In the genomic region with DNA sequence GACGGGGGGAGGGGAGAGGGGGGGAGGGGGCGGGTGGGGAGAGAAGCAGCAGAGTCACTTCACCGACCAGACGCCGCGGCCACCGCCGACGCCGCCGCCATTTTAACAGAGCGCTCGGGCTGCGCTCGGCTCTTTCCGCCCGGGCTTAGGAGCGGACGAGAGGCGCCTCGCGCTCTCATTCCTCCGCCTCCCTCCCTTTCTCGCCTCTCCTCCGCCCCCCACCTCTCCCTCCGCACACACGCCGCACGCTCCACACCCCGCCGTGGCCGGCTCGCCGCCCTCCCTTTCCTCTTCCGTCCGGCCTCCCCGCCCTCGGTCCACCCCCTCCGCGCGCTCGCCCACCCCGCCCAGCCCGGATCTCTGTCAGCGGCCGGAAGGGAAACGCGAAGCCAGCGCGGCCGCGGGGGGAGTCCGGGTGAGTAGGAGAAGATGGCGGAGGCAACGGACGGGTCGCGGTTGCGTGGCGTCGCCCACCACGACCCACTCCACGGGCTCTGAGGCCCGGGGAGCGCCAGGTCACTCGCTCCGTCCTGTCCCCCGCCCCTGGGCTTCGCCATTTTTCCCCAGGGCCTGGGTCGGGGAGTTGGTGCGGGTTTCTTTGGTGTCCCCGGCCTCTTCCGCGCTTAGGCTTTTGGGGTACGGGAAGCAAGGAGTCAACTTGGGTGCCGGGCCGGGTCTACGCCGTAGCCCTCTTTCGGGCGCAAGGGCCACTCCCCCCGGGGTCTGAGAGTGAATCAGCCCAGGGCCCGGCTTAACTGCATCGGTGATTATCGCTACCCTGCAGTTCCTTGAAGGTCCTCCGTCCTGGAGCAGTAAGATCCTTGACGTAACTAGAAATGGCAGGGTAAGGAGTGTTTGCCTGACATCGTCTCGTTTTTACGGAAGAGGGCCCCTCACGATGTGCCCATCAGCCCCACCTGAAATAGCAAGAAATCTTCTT, we compare ENCODE assay signal across 1 cellular context.
TF ChIP-seq lines count a peak whose summit lies in the region.

USP34 (minus strand) TSS at position 123 of the 940 bp plus-strand sequence. CDS start 395 bp downstream, outside the sequence.

TF ChIP-seq in K562, 482 proteins besides CTCF, POLR2A, EP300 and RAD21 (continued from another document and continues in another):
- no peak for TF ChIP-seq CUX1 (CRISPR knock-in tag; IDR thresholded peaks at IDR 0.05)
- TF ChIP-seq PHF21A (IDR thresholded peaks at IDR 0.05; ENCODE audit: borderline replicate concordance, low read depth) = no peak
- TF ChIP-seq POLR2G (IDR thresholded peaks at IDR 0.05; ENCODE audit: low read depth, low read length) = peak; percentile 97
- TF ChIP-seq, protein P1, sequence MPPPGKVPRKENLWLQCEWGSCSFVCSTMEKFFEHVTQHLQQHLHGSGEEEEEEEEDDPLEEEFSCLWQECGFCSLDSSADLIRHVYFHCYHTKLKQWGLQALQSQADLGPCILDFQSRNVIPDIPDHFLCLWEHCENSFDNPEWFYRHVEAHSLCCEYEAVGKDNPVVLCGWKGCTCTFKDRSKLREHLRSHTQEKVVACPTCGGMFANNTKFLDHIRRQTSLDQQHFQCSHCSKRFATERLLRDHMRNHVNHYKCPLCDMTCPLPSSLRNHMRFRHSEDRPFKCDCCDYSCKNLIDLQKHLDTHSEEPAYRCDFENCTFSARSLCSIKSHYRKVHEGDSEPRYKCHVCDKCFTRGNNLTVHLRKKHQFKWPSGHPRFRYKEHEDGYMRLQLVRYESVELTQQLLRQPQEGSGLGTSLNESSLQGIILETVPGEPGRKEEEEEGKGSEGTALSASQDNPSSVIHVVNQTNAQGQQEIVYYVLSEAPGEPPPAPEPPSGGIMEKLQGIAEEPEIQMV (tag; conservative IDR thresholded peaks at IDR 0.05; ENCODE audit: low read depth) = no peak
- TF ChIP-seq ATF3 (IDR thresholded peaks at IDR 0.05) = peak; percentile 16; the same call in 1 of the 2 replicates
- 0 out of 2 replicates have a peak, but pooled peaks have one; percentile 19 for TF ChIP-seq ATF3 (CRISPR knock-in tag; conservative IDR thresholded peaks at IDR 0.05)
- no peak for TF ChIP-seq GATAD2B (IDR thresholded peaks at IDR 0.05; ENCODE audit: borderline replicate concordance)
- no peak; a peak in 1 of 4 replicates for TF ChIP-seq KDM1A (IDR thresholded peaks at IDR 0.05)
- TF ChIP-seq MYNN (IDR thresholded peaks at IDR 0.05) = no peak
- TF ChIP-seq MYNN (CRISPR knock-in tag; IDR thresholded peaks at IDR 0.05) = no peak
- TF ChIP-seq, protein P2, sequence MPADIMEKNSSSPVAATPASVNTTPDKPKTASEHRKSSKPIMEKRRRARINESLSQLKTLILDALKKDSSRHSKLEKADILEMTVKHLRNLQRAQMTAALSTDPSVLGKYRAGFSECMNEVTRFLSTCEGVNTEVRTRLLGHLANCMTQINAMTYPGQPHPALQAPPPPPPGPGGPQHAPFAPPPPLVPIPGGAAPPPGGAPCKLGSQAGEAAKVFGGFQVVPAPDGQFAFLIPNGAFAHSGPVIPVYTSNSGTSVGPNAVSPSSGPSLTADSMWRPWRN (IDR thresholded peaks at IDR 0.05; ENCODE audit: low read depth) = peak; percentile 80
- no peak for TF ChIP-seq PTTG1 (tag; IDR thresholded peaks at IDR 0.05; ENCODE audit: low read depth)
- TF ChIP-seq MEIS2 (IDR thresholded peaks at IDR 0.05; ENCODE audit: partially characterized antibody) = peak; percentile 27
- TF ChIP-seq ZBTB8A (IDR thresholded peaks at IDR 0.05; ENCODE audit: partially characterized antibody) = no peak
- TF ChIP-seq FOXK2 (conservative IDR thresholded peaks at IDR 0.05 in 1 of 2, IDR thresholded peaks at IDR 0.05 in 1 of 2; ENCODE audit: low read depth in 2 of 2) = no peak; a peak in 1 of 4 replicates
- TF ChIP-seq ZNF518B (CRISPR knock-in tag; IDR thresholded peaks at IDR 0.05) = no peak
- TF ChIP-seq ZNF239 (CRISPR knock-in tag; IDR thresholded peaks at IDR 0.05) = no peak
- TF ChIP-seq PRMT5 (CRISPR knock-in tag; IDR thresholded peaks at IDR 0.05) = no peak
- TF ChIP-seq ZFP91 (CRISPR knock-in tag; IDR thresholded peaks at IDR 0.05) = no peak
- no peak for TF ChIP-seq ZNF140 (CRISPR knock-in tag; IDR thresholded peaks at IDR 0.05)
- no peak; the same call in 1 of the 2 replicates for TF ChIP-seq ZBTB1 (CRISPR knock-in tag; IDR thresholded peaks at IDR 0.05; ENCODE audit: borderline replicate concordance, low read depth)
- peak; percentile 58; the same call in 1 of the 2 replicates for TF ChIP-seq RUNX1 (IDR thresholded peaks at IDR 0.05; ENCODE audit: low read depth)
- no peak for TF ChIP-seq EWSR1 (IDR thresholded peaks at IDR 0.05; ENCODE audit: borderline replicate concordance, low read depth, partially characterized antibody)
- TF ChIP-seq HLTF (IDR thresholded peaks at IDR 0.05) = no peak
- TF ChIP-seq, protein P3, sequence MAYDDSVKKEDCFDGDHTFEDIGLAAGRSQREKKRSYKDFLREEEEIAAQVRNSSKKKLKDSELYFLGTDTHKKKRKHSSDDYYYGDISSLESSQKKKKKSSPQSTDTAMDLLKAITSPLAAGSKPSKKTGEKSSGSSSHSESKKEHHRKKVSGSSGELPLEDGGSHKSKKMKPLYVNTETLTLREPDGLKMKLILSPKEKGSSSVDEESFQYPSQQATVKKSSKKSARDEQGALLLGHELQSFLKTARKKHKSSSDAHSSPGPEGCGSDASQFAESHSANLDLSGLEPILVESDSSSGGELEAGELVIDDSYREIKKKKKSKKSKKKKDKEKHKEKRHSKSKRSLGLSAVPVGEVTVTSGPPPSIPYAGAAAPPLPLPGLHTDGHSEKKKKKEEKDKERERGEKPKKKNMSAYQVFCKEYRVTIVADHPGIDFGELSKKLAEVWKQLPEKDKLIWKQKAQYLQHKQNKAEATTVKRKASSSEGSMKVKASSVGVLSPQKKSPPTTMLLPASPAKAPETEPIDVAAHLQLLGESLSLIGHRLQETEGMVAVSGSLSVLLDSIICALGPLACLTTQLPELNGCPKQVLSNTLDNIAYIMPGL (CRISPR knock-in tag; IDR thresholded peaks at IDR 0.05) = no peak
- peak; percentile 57; the same call in 1 of the 2 replicates for TF ChIP-seq SP1 (CRISPR knock-in tag; IDR thresholded peaks at IDR 0.05)
- no peak for TF ChIP-seq DPF2 (IDR thresholded peaks at IDR 0.05)
- TF ChIP-seq MITF (IDR thresholded peaks at IDR 0.05) = no peak
- no peak for TF ChIP-seq ZNF133 (CRISPR knock-in tag; IDR thresholded peaks at IDR 0.05)
- no peak for TF ChIP-seq ZNF551 (CRISPR knock-in tag; IDR thresholded peaks at IDR 0.05)
- no peak for TF ChIP-seq POU5F1 (IDR thresholded peaks at IDR 0.05; ENCODE audit: borderline replicate concordance, low read depth, low read length, partially characterized antibody)
- peak in 1 of 2 experiments; percentile 80; a peak in 2 of 4 replicates for TF ChIP-seq KDM4B (IDR thresholded peaks at IDR 0.05; ENCODE audit: borderline replicate concordance in 2 of 2, low read depth in 1 of 2)
- TF ChIP-seq TAL1 (IDR thresholded peaks at IDR 0.05) = no peak
- no peak for TF ChIP-seq PTBP1 (IDR thresholded peaks at IDR 0.05; ENCODE audit: low read depth, low read length)
- no peak for TF ChIP-seq ZNF134 (CRISPR knock-in tag; conservative IDR thresholded peaks at IDR 0.05)
- no peak for TF ChIP-seq KLF1 (tag; IDR thresholded peaks at IDR 0.05)
- no peak for TF ChIP-seq SRSF7 (optimal IDR thresholded peaks at IDR 0.05; ENCODE audit: low read depth, low read length)
- no peak for TF ChIP-seq ZNF79 (CRISPR knock-in tag; IDR thresholded peaks at IDR 0.05; ENCODE audit: low read depth)
- TF ChIP-seq NFRKB (IDR thresholded peaks at IDR 0.05; ENCODE audit: low read depth) = peak; percentile 95
- TF ChIP-seq PHB (CRISPR knock-in tag; IDR thresholded peaks at IDR 0.05) = no peak
- TF ChIP-seq CC2D1A (IDR thresholded peaks at IDR 0.05) = no peak
- TF ChIP-seq ETV1 (tag; conservative IDR thresholded peaks at IDR 0.05; ENCODE audit: low read depth) = peak; percentile 78
- TF ChIP-seq CBX3 (IDR thresholded peaks at IDR 0.05; ENCODE audit: borderline replicate concordance in 1 of 2, low read length in 2 of 2) = no peak
